9 cellular contexts compared by ENCODE assay signal in genomic region chr4:105895324-105895608, GRCh38. TPM values are rescaled to one million over a fixed set of nuclear protein-coding genes. Genes with fewer than 3 reads are reported as not detected.
DNase-seq lines count a peak whose midpoint lies in the region; ATAC-seq and TF ChIP-seq lines count a peak whose summit lies in the region.
"Had no signal": no experiment of that assay in that cellular context is flagged by ENCODE, and none has a peak within 500 bp of the region (broad histone marks: within the 10 kb centered on the region; RNA-seq: fewer than 3 reads in every experiment).

TSS of gene NPNT (plus strand) at chr4:105895471. CDS start at chr4:105895653, 182 bp downstream.

- peaks cover 21% of the 10 kb centered on the region for H3K4me1 ChIP-seq in hepatocyte (ENCODE audit: insufficient read depth)
- H3K4me1 ChIP-seq in skeletal muscle satellite cell (ENCODE audit: control insufficient read depth, insufficient read depth, low read length): peaks cover 15% of the 10 kb centered on the region

- H3K27ac ChIP-seq in VCaP: peak within 1 kb of the TSS; percentile 72
- peak within 1 kb of the TSS; percentile 93 for H3K27ac ChIP-seq in hepatocyte

- H4K20me1 ChIP-seq in hepatocyte (ENCODE audit: insufficient read depth, poor library complexity, severe bottlenecking): no peaks in the 10 kb centered on the region

- peaks cover 5% of the 10 kb centered on the region for H3K27me3 ChIP-seq in hepatocyte
- H3K27me3 ChIP-seq in skeletal muscle satellite cell (ENCODE audit: control insufficient read depth, insufficient read depth, low read length): peaks cover 95% of the 10 kb centered on the region

- TF ChIP-seq CTCF in VCaP (conservative IDR thresholded peaks at IDR 0.05): no peak
- no peak for TF ChIP-seq CTCF in hepatocyte (IDR thresholded peaks at IDR 0.05; ENCODE audit: poor library complexity)

- H3K4me2 ChIP-seq in hepatocyte (peak within 1 kb of the TSS; percentile 94), skeletal muscle satellite cell (ENCODE audit: low read length) (peak within 1 kb of the TSS; percentile 83)

- no peaks in the 10 kb centered on the region for H3K9me2 ChIP-seq in hepatocyte (replicated peaks; ENCODE audit: insufficient read depth)

- ATAC-seq in HG03108 (IDR thresholded peaks at IDR 0.05; ENCODE audit: unreplicated experiment): peak; percentile 37

- peaks cover 24% of the 10 kb centered on the region for H3K79me2 ChIP-seq in hepatocyte

- H3K9ac ChIP-seq in skeletal muscle satellite cell (ENCODE audit: low read depth, low read length): no peak within 1 kb of the TSS

- peak within 1 kb of the TSS; percentile 95 for H3K4me3 ChIP-seq in hepatocyte
- H3K4me3 ChIP-seq in skeletal muscle satellite cell (ENCODE audit: low read length): peak within 1 kb of the TSS; percentile 61

- 2% methylated on average over 23 of the region's 34 CpGs for WGBS in hepatocyte (ENCODE audit: low lambda C conversion rate, missing lambda C conversion rate)

- H2AFZ ChIP-seq in hepatocyte: peak within 1 kb of the TSS; percentile 73

- H3K36me3 ChIP-seq in hepatocyte (replicated peaks; ENCODE audit: insufficient read depth, low read depth): no peaks in the 10 kb centered on the region
- H3K36me3 ChIP-seq in skeletal muscle satellite cell (ENCODE audit: insufficient read depth, low read length): no peaks in the 10 kb centered on the region

- H3K9me3 ChIP-seq in hepatocyte (ENCODE audit: low read depth) (no peaks in the 10 kb centered on the region), skeletal muscle satellite cell (replicated peaks; ENCODE audit: low read length) (no peaks in the 10 kb centered on the region)

- peak; percentile 46 for DNase-seq in NCI-H2196 (lab: John Stamatoyannopoulos, UW; ENCODE audit: unreplicated experiment)
- no peak for DNase-seq in NCI-H2196 treated with DMSO at 0.1 percent for 48 hours (lab: John Stamatoyannopoulos, UW; ENCODE audit: unreplicated experiment)
- DNase-seq in hepatocyte (ENCODE audit: low spot score): peak; percentile 85
- no peak for DNase-seq in retina
- no peak for DNase-seq in activated CD4-positive, alpha-beta T cell treated with anti-CD3 and anti-CD28 coated beads for 4 hours
- DNase-seq: CD4-positive, CD25-positive, alpha-beta regulatory T cell had no signal

RNA-seq across cellular contexts. Expression of gene NPNT, which starts in this region (rescaled TPM):
- total RNA-seq in hepatocyte: 198 and 228 TPM in 2 replicates
- 231 and 233 TPM in 2 replicates for polyA plus RNA-seq in hepatocyte
- 0.25 and 6.1 TPM in 2 replicates for total RNA-seq in skeletal muscle satellite cell (2012; rRNA removed)
- total RNA-seq: CD4-positive, CD25-positive, alpha-beta regulatory T cell had no signal
- polyA plus RNA-seq: CD4-positive, CD25-positive, alpha-beta regulatory T cell had no signal

Comparison
In these comparisons a context has a peak if more than half of its experiments do, and no peak if none do; other contexts are left out.
1. DNase-seq: peak in NCI-H2196 (single experiment) and hepatocyte (single experiment); none in NCI-H2196 treated with DMSO at 0.1 percent for 48 hours (single experiment), retina (single experiment) and activated CD4-positive, alpha-beta T cell treated with anti-CD3 and anti-CD28 coated beads for 4 hours (0 of 2).